15 cellular contexts compared by ENCODE assay signal in genomic region chr10:32459072-32459703, GRCh38. TPM values are rescaled to one million over a fixed set of nuclear protein-coding genes. Genes with fewer than 3 reads are reported as not detected.
A peak's percentile ranks its signal among the peaks of the same experiment; 100 is the strongest.
DNase-seq lines count a peak whose midpoint lies in the region; ATAC-seq and TF ChIP-seq lines count a peak whose summit lies in the region.
"Had no signal": no experiment of that assay in that cellular context is flagged by ENCODE, and none has a peak within 500 bp of the region (broad histone marks: within the 10 kb centered on the region; RNA-seq: fewer than 3 reads in every experiment).

No MANE protein-coding gene starts in this region.

- no peak overlapping the region for H3K4me3 Mint-ChIP-seq in activated T-helper 2 cell treated with anti-CD3 and anti-CD28 coated beads, Interferon-gamma antibody, Interleukin-2, Interleukin-4, amounts not matched to agents 10 μg/mL and 5 μg/mL and 100 μg/mL, durations not matched to agents 14 hours and 24 hours and 36 hours (ENCODE audit: low read depth)
- peak overlapping the region; percentile 44 to 78 (median 64) for H3K4me3 Mint-ChIP-seq in naive thymus-derived CD8-positive, alpha-beta T cell

- intact Hi-C loops in activated T-helper 2 cell treated with anti-CD3 and anti-CD28 coated beads, Interferon-gamma antibody, Interleukin-2, Interleukin-4, amounts not matched to agents 10 μg/mL and 5 μg/mL and 100 μg/mL, durations not matched to agents 14 hours and 24 hours and 36 hours (cut with micrococcal nuclease), result no loop called here
- intact Hi-C loops in posterior cingulate gyrus (cut with DNase I) (no loop called here), transverse colon (cut with DNase I; ENCODE audit: low total_unique reads) (no loop called here)

- peak; percentile 62 to 65 for ATAC-seq in activated CD4-positive, CD25-positive, alpha-beta regulatory T cell treated with anti-CD3 and anti-CD28 coated beads, Interleukin-2, amount 50 U/mL, for 24 hours
- ATAC-seq in naive thymus-derived CD8-positive, alpha-beta T cell, result peak; percentile 98 to 100
- ATAC-seq: left colon, psoas muscle had no signal

- 52% methylated on average over 1 of the region's 1 CpG; no CpG with 5 or more reads in 1 of the 2 donors for WGBS in transverse colon (ENCODE audit: low coverage in 1 of 2), 2 donors

- H3K27ac ChIP-seq in transverse colon, result no peak overlapping the region
- H3K27ac ChIP-seq: 22Rv1, C4-2B, PC-9, psoas muscle had no signal

- peaks cover 25% of the 10 kb centered on the region for H3K4me1 Mint-ChIP-seq in activated T-helper 2 cell treated with anti-CD3 and anti-CD28 coated beads, Interferon-gamma antibody, Interleukin-2, Interleukin-4, amounts not matched to agents 10 μg/mL and 5 μg/mL and 100 μg/mL, durations not matched to agents 14 hours and 24 hours and 36 hours (ENCODE audit: low read depth)
- peaks cover 19 to 42% (median 38%) of the 10 kb centered on the region in 4 donors for H3K4me1 Mint-ChIP-seq in naive thymus-derived CD8-positive, alpha-beta T cell

- no peak for TF ChIP-seq POLR2A in transverse colon (IDR thresholded peaks at IDR 0.05)

- no peak overlapping the region for H3K4me3 ChIP-seq in transverse colon
- H3K4me3 ChIP-seq: PC-9, psoas muscle had no signal

- no peak for TF ChIP-seq EP300 in transverse colon (IDR thresholded peaks at IDR 0.05; ENCODE audit: low read depth)

- POLR2A ChIA-PET in naive thymus-derived CD8-positive, alpha-beta T cell (lab: Charles Lee), result interaction anchor here (0.7 to 3.3 kb wide), 6 partner anchors 9 to 407 kb away, joined by 5 to 27 read pairs (median 6); partner anchors contain the start of gene CCDC7

- H3K9me3 ChIP-seq in transverse colon, result no peaks in the 10 kb centered on the region
- H3K9me3 ChIP-seq: psoas muscle had no signal

- no peaks in the 10 kb centered on the region for H3K27me3 ChIP-seq in transverse colon

- no peaks in the 10 kb centered on the region for H3K27me3 Mint-ChIP-seq in activated T-helper 2 cell treated with anti-CD3 and anti-CD28 coated beads, Interferon-gamma antibody, Interleukin-2, Interleukin-4, amounts not matched to agents 10 μg/mL and 5 μg/mL and 100 μg/mL, durations not matched to agents 14 hours and 24 hours and 36 hours (ENCODE audit: low read depth)
- H3K27me3 Mint-ChIP-seq in naive thymus-derived CD8-positive, alpha-beta T cell, result no peaks in the 10 kb centered on the region

- in situ Hi-C loops in transverse colon (cut with MboI; ENCODE audit: low pct_ligation_motif_present in 1 of 4, low pct_unique_long_range_greater_than_20kb in 1 of 4, low sequenced_read_pairs in 3 of 4), result no loop called here

- H3K4me1 ChIP-seq in transverse colon, result peaks cover 0 to 2% (median 0%) of the 10 kb centered on the region in 4 donors
- H3K4me1 ChIP-seq: psoas muscle had no signal

- peaks cover 40% of the 10 kb centered on the region for H3K36me3 Mint-ChIP-seq in activated T-helper 2 cell treated with anti-CD3 and anti-CD28 coated beads, Interferon-gamma antibody, Interleukin-2, Interleukin-4, amounts not matched to agents 10 μg/mL and 5 μg/mL and 100 μg/mL, durations not matched to agents 14 hours and 24 hours and 36 hours (ENCODE audit: low read depth)
- H3K36me3 Mint-ChIP-seq in naive thymus-derived CD8-positive, alpha-beta T cell, result peaks cover 7 to 26% (median 22%) of the 10 kb centered on the region in 3 donors

- H3K9me3 Mint-ChIP-seq in activated T-helper 2 cell treated with anti-CD3 and anti-CD28 coated beads, Interferon-gamma antibody, Interleukin-2, Interleukin-4, amounts not matched to agents 10 μg/mL and 5 μg/mL and 100 μg/mL, durations not matched to agents 14 hours and 24 hours and 36 hours, result no peaks in the 10 kb centered on the region
- H3K9me3 Mint-ChIP-seq in naive thymus-derived CD8-positive, alpha-beta T cell, result no peaks in the 10 kb centered on the region

- H3K36me3 ChIP-seq in transverse colon, result peaks cover 0 to 15% (median 0%) of the 10 kb centered on the region in 4 donors

- peak overlapping the region; percentile 28 for H3K27ac Mint-ChIP-seq in activated T-helper 2 cell treated with anti-CD3 and anti-CD28 coated beads, Interferon-gamma antibody, Interleukin-2, Interleukin-4, amounts not matched to agents 10 μg/mL and 5 μg/mL and 100 μg/mL, durations not matched to agents 14 hours and 24 hours and 36 hours
- peak overlapping the region; percentile 17 to 91 (median 86) for H3K27ac Mint-ChIP-seq in naive thymus-derived CD8-positive, alpha-beta T cell

- no peak for DNase-seq in activated CD4-positive, CD25-positive, alpha-beta regulatory T cell treated with anti-CD3 and anti-CD28 coated beads, Interleukin-2, amount 50 U/mL, for 72 hours
- DNase-seq in T follicular helper cell (ENCODE audit: low read depth), result peak; percentile 43
- peak; percentile 50 for DNase-seq in activated T-helper 2 cell treated with anti-CD3 and anti-CD28 coated beads, Interferon-gamma antibody, Interleukin-2, Interleukin-4, amounts not matched to agents 10 μg/mL and 5 μg/mL and 100 μg/mL, durations not matched to agents 14 hours and 24 hours and 36 hours (ENCODE audit: low spot score)
- peak in 9 of 10 donors; percentile 27 to 89 (median 77) for DNase-seq in naive thymus-derived CD8-positive, alpha-beta T cell
- no peak for DNase-seq in DMS53 treated with DMSO at 0.1 percent for 48 hours (lab: John Stamatoyannopoulos, UW; ENCODE audit: unreplicated experiment)
- no peak for DNase-seq in posterior cingulate gyrus
- DNase-seq in transverse colon, result no peak
- DNase-seq: left colon, NCI-H1436 treated with DMSO at 0.1 percent for 48 hours, NCI-H510A treated with DMSO at 0.1 percent for 48 hours, PC-9, psoas muscle had no signal

- no peak for TF ChIP-seq CTCF in transverse colon (IDR thresholded peaks at IDR 0.05)

RNA-seq across cellular contexts. Expression of gene CCDC7, which starts 13.2 kb away (rescaled TPM):
- 12.2 and 14.0 TPM in 2 replicates for total RNA-seq in activated T-helper 2 cell treated with anti-CD3 and anti-CD28 coated beads, Interferon-gamma antibody, Interleukin-2, Interleukin-4, amounts not matched to agents 10 μg/mL and 5 μg/mL and 100 μg/mL, durations not matched to agents 14 hours and 24 hours and 36 hours
- total RNA-seq in naive thymus-derived CD8-positive, alpha-beta T cell, result 10 to 100 TPM; 90.9 to 94.5 TPM
- polyA plus RNA-seq in naive thymus-derived CD8-positive, alpha-beta T cell, result 10 to 100 TPM in 2 of 3 donors, 1 to 10 TPM in 1; 8.9 to 26.0 (median 11.8) TPM
- total RNA-seq in transverse colon, result 10 to 100 TPM in 3 of 4 donors, 1 to 10 TPM in 1; 4.8 to 17.6 (median 13.3) TPM

Comparison
In these comparisons a context has a peak if more than half of its experiments do, and no peak if none do; other contexts are left out.
1. DNase-seq: peak in T follicular helper cell (single experiment), activated T-helper 2 cell treated with anti-CD3 and anti-CD28 coated beads, Interferon-gamma antibody, Interleukin-2, Interleukin-4, amounts not matched to agents 10 μg/mL and 5 μg/mL and 100 μg/mL, durations not matched to agents 14 hours and 24 hours and 36 hours (single experiment) and naive thymus-derived CD8-positive, alpha-beta T cell (9 of 10); none in activated CD4-positive, CD25-positive, alpha-beta regulatory T cell treated with anti-CD3 and anti-CD28 coated beads, Interleukin-2, amount 50 U/mL, for 72 hours (single experiment), DMS53 treated with DMSO at 0.1 percent for 48 hours (single experiment), posterior cingulate gyrus (0 of 10) and transverse colon (single experiment).